21 cellular contexts compared by ENCODE assay signal in genomic region chr1:66298427-66298826, GRCh38.
"Had no signal": no experiment of that assay in that cellular context is flagged by ENCODE, and none has a peak within 500 bp of the region (broad histone marks: within the 10 kb centered on the region; RNA-seq: fewer than 3 reads in every experiment).

No MANE protein-coding gene starts in this region.

- H3K27me3 ChIP-seq: esophagus squamous epithelium, right lobe of liver had no signal

- H3K4me3 ChIP-seq: coronary artery, esophagus squamous epithelium, psoas muscle, right lobe of liver, smooth muscle cell had no signal

- DNase-seq: activated CD4-positive, alpha-beta T cell treated with anti-CD3 and anti-CD28 coated beads for 48 hours; activated CD8-positive, alpha-beta T cell treated with anti-CD3 and anti-CD28 coated beads for 36 hours; activated gamma-delta T cell; activated T-cell treated with anti-CD3 and anti-CD28 coated beads, Interleukin-2, amount 50 U/mL, for 48 hours; central memory CD4-positive, alpha-beta T cell; esophagus squamous epithelium; hippocampal formation; kidney; left ventricle myocardium superior; nephron progenitor cell; occipital lobe; psoas muscle; right lobe of liver; stimulated activated CD4-positive, alpha-beta T cell treated with anti-CD3 and anti-CD28 coated beads, Interleukin-4, amount 100 ng/mL, for 4 hours; stimulated activated CD8-positive, alpha-beta memory T cell treated with anti-CD3 and anti-CD28 coated beads, Interleukin-4, amount 100 ng/mL, for 48 hours; stimulated activated naive CD4-positive, alpha-beta T cell treated with Interleukin-2 at 50 U/mL for 16 hours; T-helper 2 cell had no signal

- H3K4me2 ChIP-seq: smooth muscle cell had no signal

- H3K27ac ChIP-seq: coronary artery, esophagus squamous epithelium, psoas muscle, right lobe of liver had no signal

- H3K9me3 ChIP-seq: esophagus squamous epithelium, psoas muscle, right lobe of liver had no signal

- ATAC-seq: activated CD8-positive, alpha-beta T cell treated with anti-CD3 and anti-CD28 coated beads for 36 hours; activated naive CD4-positive, alpha-beta T cell treated with anti-CD3 and anti-CD28 coated beads, Interleukin-2, amount 50 U/mL, for 72 hours; left ventricle myocardium superior; psoas muscle; right lobe of liver; WTC11 had no signal

- H3K36me3 ChIP-seq: esophagus squamous epithelium, right lobe of liver had no signal
